Comparison of ENCODE assay signal across 12 cellular contexts in genomic region chr1:11441211-11441952, GRCh38. TPM values are rescaled to one million over a fixed set of nuclear protein-coding genes. Genes with fewer than 3 reads are reported as not detected.
"Had no signal": no experiment of that assay in that cellular context is flagged by ENCODE, and none has a peak within 500 bp of the region (broad histone marks: within the 10 kb centered on the region; RNA-seq: fewer than 3 reads in every experiment).

No MANE protein-coding gene starts in this region.

- H3K4me3 ChIP-seq: esophagus squamous epithelium, lower lobe of right lung, smooth muscle cell, stomach, upper lobe of right lung had no signal

- H3K9me3 ChIP-seq: esophagus squamous epithelium, lower lobe of right lung, stomach, upper lobe of right lung had no signal

- H3K36me3 ChIP-seq: esophagus squamous epithelium, lower lobe of right lung, stomach, upper lobe of right lung had no signal

- DNase-seq: activated CD4-positive, CD25-positive, alpha-beta regulatory T cell treated with anti-CD3 and anti-CD28 coated beads, Interleukin-2, amount 50 U/mL, for 72 hours; activated gamma-delta T cell; dermis blood vessel endothelial cell; effector memory CD4-positive, alpha-beta T cell; esophagus squamous epithelium; islet precursor cell; left colon; lower lobe of right lung; stimulated activated CD4-positive, alpha-beta T cell treated with anti-CD3 and anti-CD28 coated beads, Interleukin-4, amount 100 ng/mL, for 1 hour; stomach; upper lobe of right lung had no signal

RNA-seq across cellular contexts. Expression of gene DISP3, which starts 37.6 kb away (rescaled TPM):
- total RNA-seq: dermis blood vessel endothelial cell, smooth muscle cell, upper lobe of right lung had no signal
